2 cellular contexts compared by ENCODE assay signal in the genomic region with DNA sequence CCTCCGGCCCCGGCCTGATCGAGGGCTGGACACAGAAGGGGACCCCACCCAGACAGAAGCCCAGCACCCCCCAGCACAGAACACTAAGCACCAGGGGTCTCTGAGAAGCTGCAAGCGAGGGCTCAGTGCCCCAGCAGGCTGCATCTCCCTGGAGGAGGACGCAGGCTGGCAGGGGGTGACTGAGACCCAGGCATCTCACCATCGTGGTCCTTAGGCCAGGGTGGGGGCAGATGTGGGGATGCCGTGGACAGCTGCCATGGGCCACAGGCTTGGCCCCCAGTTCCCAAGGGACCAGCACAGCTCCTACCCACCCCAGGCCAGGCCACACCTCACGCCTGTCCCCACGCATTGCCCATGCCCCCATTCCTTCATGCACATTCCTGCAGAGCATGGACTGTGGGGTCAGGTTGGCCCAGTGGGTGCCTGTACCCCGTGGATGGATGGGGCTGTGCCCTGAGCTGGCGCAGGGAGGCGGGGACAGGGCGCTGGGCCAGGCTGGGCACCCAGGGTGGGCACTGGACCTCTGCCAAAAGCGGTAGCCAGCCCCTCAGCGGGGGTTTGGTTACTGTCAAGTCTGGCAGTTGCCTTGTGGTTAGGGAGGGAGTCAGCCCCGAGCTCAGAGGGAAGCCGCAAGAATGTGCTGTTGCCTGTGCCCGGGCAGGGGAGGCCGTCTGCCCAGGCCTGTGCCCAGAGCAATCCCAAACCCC.
TF ChIP-seq lines count a peak whose summit lies in the region.

No MANE protein-coding gene starts in this region.

TF ChIP-seq in WTC11, 78 proteins besides CTCF, POLR2A, EP300 and RAD21 (continued from another document and continues in another):
- TF ChIP-seq, protein P1, sequence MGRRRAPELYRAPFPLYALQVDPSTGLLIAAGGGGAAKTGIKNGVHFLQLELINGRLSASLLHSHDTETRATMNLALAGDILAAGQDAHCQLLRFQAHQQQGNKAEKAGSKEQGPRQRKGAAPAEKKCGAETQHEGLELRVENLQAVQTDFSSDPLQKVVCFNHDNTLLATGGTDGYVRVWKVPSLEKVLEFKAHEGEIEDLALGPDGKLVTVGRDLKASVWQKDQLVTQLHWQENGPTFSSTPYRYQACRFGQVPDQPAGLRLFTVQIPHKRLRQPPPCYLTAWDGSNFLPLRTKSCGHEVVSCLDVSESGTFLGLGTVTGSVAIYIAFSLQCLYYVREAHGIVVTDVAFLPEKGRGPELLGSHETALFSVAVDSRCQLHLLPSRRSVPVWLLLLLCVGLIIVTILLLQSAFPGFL (CRISPR knock-in tag; IDR thresholded peaks at IDR 0.05; ENCODE audit: borderline replicate concordance) = no peak
- no peak for TF ChIP-seq PRRX2 (CRISPR knock-in tag; IDR thresholded peaks at IDR 0.05)
- TF ChIP-seq NFATC4 (CRISPR knock-in tag; IDR thresholded peaks at IDR 0.05) = no peak
- TF ChIP-seq, protein P2, sequence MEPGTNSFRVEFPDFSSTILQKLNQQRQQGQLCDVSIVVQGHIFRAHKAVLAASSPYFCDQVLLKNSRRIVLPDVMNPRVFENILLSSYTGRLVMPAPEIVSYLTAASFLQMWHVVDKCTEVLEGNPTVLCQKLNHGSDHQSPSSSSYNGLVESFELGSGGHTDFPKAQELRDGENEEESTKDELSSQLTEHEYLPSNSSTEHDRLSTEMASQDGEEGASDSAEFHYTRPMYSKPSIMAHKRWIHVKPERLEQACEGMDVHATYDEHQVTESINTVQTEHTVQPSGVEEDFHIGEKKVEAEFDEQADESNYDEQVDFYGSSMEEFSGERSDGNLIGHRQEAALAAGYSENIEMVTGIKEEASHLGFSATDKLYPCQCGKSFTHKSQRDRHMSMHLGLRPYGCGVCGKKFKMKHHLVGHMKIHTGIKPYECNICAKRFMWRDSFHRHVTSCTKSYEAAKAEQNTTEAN (CRISPR knock-in tag; IDR thresholded peaks at IDR 0.05) = no peak
- no peak for TF ChIP-seq RORB (CRISPR knock-in tag; IDR thresholded peaks at IDR 0.05)
- no peak for TF ChIP-seq MXD4 (CRISPR knock-in tag; IDR thresholded peaks at IDR 0.05; ENCODE audit: borderline replicate concordance)
- TF ChIP-seq CBFB (CRISPR knock-in tag; IDR thresholded peaks at IDR 0.05; ENCODE audit: low read depth) = no peak
- TF ChIP-seq KAT7 (CRISPR knock-in tag; IDR thresholded peaks at IDR 0.05; ENCODE audit: borderline replicate concordance) = no peak
- TF ChIP-seq, protein P3, sequence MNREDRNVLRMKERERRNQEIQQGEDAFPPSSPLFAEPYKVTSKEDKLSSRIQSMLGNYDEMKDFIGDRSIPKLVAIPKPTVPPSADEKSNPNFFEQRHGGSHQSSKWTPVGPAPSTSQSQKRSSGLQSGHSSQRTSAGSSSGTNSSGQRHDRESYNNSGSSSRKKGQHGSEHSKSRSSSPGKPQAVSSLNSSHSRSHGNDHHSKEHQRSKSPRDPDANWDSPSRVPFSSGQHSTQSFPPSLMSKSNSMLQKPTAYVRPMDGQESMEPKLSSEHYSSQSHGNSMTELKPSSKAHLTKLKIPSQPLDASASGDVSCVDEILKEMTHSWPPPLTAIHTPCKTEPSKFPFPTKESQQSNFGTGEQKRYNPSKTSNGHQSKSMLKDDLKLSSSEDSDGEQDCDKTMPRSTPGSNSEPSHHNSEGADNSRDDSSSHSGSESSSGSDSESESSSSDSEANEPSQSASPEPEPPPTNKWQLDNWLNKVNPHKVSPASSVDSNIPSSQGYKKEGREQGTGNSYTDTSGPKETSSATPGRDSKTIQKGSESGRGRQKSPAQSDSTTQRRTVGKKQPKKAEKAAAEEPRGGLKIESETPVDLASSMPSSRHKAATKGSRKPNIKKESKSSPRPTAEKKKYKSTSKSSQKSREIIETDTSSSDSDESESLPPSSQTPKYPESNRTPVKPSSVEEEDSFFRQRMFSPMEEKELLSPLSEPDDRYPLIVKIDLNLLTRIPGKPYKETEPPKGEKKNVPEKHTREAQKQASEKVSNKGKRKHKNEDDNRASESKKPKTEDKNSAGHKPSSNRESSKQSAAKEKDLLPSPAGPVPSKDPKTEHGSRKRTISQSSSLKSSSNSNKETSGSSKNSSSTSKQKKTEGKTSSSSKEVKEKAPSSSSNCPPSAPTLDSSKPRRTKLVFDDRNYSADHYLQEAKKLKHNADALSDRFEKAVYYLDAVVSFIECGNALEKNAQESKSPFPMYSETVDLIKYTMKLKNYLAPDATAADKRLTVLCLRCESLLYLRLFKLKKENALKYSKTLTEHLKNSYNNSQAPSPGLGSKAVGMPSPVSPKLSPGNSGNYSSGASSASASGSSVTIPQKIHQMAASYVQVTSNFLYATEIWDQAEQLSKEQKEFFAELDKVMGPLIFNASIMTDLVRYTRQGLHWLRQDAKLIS (CRISPR knock-in tag; IDR thresholded peaks at IDR 0.05; ENCODE audit: borderline replicate concordance) = no peak
- no peak for TF ChIP-seq ZNF219 (CRISPR knock-in tag; IDR thresholded peaks at IDR 0.05; ENCODE audit: borderline replicate concordance)
- TF ChIP-seq, protein P4, sequence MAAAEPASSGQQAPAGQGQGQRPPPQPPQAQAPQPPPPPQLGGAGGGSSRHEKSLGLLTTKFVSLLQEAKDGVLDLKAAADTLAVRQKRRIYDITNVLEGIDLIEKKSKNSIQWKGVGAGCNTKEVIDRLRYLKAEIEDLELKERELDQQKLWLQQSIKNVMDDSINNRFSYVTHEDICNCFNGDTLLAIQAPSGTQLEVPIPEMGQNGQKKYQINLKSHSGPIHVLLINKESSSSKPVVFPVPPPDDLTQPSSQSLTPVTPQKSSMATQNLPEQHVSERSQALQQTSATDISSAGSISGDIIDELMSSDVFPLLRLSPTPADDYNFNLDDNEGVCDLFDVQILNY (CRISPR knock-in tag; IDR thresholded peaks at IDR 0.05) = no peak
- no peak for TF ChIP-seq ZNF138 (CRISPR knock-in tag; conservative IDR thresholded peaks at IDR 0.05)
- TF ChIP-seq, protein P5, sequence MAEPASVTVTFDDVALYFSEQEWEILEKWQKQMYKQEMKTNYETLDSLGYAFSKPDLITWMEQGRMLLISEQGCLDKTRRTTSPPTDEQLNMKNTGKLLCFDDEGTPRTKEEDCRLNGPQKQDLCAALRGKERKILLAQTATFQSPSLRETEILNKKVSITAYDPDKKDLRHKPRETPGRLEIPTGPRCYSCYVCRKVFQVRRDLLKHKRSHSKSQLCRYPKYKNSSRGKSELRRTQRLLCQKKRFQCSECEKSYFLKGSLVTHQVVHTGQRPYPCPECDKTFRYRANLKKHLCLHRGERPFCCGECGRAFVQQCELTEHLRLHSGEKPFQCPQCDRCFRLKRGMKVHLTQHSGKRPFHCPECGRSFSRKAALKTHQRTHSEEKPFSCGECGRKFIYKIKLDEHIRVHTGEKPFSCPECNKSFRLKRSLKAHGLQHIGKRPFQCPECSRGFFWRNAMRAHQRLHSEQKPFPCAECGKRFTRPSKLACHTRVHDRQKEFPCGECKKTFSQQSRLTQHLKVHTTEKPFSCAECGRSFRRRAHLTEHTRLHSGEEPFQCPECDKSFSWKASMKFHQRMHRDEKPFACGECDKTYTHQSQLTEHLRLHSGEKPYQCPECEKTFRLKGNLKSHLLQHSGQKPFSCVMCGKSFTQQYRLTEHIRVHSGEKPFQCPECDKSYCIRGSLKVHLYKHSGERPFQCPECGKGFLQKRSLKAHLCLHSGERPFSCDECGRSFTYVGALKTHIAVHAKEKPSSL (CRISPR knock-in tag; conservative IDR thresholded peaks at IDR 0.05) = no peak
- TF ChIP-seq, protein P6, sequence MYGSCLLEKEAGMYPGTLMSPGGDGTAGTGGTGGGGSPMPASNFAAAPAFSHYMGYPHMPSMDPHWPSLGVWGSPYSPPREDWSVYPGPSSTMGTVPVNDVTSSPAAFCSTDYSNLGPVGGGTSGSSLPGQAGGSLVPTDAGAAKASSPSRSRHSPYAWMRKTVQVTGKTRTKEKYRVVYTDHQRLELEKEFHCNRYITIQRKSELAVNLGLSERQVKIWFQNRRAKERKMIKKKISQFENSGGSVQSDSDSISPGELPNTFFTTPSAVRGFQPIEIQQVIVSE (CRISPR knock-in tag; IDR thresholded peaks at IDR 0.05; ENCODE audit: borderline replicate concordance) = no peak

TF ChIP-seq in HepG2, 621 proteins besides CTCF, POLR2A, EP300 and RAD21 (continued from another document):
- TF ChIP-seq, protein P7, sequence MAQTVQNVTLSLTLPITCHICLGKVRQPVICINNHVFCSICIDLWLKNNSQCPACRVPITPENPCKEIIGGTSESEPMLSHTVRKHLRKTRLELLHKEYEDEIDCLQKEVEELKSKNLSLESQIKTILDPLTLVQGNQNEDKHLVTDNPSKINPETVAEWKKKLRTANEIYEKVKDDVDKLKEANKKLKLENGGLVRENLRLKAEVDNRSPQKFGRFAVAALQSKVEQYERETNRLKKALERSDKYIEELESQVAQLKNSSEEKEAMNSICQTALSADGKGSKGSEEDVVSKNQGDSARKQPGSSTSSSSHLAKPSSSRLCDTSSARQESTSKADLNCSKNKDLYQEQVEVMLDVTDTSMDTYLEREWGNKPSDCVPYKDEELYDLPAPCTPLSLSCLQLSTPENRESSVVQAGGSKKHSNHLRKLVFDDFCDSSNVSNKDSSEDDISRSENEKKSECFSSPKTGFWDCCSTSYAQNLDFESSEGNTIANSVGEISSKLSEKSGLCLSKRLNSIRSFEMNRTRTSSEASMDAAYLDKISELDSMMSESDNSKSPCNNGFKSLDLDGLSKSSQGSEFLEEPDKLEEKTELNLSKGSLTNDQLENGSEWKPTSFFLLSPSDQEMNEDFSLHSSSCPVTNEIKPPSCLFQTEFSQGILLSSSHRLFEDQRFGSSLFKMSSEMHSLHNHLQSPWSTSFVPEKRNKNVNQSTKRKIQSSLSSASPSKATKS (CRISPR knock-in tag; IDR thresholded peaks at IDR 0.05) = no peak
- TF ChIP-seq CBX1 (IDR thresholded peaks at IDR 0.05; ENCODE audit: low read depth) (no peak), RCOR2 (CRISPR knock-in tag; IDR thresholded peaks at IDR 0.05) (no peak), MIER3 (CRISPR knock-in tag; IDR thresholded peaks at IDR 0.05; ENCODE audit: borderline replicate concordance) (no peak), ZNF567 (CRISPR knock-in tag; IDR thresholded peaks at IDR 0.05; ENCODE audit: borderline replicate concordance) (no peak), BORCS8-MEF2B (CRISPR knock-in tag; IDR thresholded peaks at IDR 0.05) (no peak), ZNF552 (CRISPR knock-in tag; IDR thresholded peaks at IDR 0.05; ENCODE audit: borderline replicate concordance) (no peak), RBM39 (IDR thresholded peaks at IDR 0.05; ENCODE audit: low read depth, low read length, poor library complexity, severe bottlenecking) (no peak)
- TF ChIP-seq, protein P8, sequence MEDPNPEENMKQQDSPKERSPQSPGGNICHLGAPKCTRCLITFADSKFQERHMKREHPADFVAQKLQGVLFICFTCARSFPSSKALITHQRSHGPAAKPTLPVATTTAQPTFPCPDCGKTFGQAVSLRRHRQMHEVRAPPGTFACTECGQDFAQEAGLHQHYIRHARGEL (CRISPR knock-in tag; IDR thresholded peaks at IDR 0.05) = no peak
- TF ChIP-seq, protein P9, sequence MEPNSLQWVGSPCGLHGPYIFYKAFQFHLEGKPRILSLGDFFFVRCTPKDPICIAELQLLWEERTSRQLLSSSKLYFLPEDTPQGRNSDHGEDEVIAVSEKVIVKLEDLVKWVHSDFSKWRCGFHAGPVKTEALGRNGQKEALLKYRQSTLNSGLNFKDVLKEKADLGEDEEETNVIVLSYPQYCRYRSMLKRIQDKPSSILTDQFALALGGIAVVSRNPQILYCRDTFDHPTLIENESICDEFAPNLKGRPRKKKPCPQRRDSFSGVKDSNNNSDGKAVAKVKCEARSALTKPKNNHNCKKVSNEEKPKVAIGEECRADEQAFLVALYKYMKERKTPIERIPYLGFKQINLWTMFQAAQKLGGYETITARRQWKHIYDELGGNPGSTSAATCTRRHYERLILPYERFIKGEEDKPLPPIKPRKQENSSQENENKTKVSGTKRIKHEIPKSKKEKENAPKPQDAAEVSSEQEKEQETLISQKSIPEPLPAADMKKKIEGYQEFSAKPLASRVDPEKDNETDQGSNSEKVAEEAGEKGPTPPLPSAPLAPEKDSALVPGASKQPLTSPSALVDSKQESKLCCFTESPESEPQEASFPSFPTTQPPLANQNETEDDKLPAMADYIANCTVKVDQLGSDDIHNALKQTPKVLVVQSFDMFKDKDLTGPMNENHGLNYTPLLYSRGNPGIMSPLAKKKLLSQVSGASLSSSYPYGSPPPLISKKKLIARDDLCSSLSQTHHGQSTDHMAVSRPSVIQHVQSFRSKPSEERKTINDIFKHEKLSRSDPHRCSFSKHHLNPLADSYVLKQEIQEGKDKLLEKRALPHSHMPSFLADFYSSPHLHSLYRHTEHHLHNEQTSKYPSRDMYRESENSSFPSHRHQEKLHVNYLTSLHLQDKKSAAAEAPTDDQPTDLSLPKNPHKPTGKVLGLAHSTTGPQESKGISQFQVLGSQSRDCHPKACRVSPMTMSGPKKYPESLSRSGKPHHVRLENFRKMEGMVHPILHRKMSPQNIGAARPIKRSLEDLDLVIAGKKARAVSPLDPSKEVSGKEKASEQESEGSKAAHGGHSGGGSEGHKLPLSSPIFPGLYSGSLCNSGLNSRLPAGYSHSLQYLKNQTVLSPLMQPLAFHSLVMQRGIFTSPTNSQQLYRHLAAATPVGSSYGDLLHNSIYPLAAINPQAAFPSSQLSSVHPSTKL (CRISPR knock-in tag; IDR thresholded peaks at IDR 0.05) = no peak
- TF ChIP-seq, protein P10, sequence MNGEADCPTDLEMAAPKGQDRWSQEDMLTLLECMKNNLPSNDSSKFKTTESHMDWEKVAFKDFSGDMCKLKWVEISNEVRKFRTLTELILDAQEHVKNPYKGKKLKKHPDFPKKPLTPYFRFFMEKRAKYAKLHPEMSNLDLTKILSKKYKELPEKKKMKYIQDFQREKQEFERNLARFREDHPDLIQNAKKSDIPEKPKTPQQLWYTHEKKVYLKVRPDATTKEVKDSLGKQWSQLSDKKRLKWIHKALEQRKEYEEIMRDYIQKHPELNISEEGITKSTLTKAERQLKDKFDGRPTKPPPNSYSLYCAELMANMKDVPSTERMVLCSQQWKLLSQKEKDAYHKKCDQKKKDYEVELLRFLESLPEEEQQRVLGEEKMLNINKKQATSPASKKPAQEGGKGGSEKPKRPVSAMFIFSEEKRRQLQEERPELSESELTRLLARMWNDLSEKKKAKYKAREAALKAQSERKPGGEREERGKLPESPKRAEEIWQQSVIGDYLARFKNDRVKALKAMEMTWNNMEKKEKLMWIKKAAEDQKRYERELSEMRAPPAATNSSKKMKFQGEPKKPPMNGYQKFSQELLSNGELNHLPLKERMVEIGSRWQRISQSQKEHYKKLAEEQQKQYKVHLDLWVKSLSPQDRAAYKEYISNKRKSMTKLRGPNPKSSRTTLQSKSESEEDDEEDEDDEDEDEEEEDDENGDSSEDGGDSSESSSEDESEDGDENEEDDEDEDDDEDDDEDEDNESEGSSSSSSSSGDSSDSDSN (CRISPR knock-in tag; IDR thresholded peaks at IDR 0.05) = no peak
- TF ChIP-seq, protein P11, sequence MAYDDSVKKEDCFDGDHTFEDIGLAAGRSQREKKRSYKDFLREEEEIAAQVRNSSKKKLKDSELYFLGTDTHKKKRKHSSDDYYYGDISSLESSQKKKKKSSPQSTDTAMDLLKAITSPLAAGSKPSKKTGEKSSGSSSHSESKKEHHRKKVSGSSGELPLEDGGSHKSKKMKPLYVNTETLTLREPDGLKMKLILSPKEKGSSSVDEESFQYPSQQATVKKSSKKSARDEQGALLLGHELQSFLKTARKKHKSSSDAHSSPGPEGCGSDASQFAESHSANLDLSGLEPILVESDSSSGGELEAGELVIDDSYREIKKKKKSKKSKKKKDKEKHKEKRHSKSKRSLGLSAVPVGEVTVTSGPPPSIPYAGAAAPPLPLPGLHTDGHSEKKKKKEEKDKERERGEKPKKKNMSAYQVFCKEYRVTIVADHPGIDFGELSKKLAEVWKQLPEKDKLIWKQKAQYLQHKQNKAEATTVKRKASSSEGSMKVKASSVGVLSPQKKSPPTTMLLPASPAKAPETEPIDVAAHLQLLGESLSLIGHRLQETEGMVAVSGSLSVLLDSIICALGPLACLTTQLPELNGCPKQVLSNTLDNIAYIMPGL (CRISPR knock-in tag; IDR thresholded peaks at IDR 0.05; ENCODE audit: borderline replicate concordance in 1 of 2, low read depth in 1 of 2) = no peak
TF ChIP-seq in HepG2: peak in this region for 0.
